In the genomic region with DNA sequence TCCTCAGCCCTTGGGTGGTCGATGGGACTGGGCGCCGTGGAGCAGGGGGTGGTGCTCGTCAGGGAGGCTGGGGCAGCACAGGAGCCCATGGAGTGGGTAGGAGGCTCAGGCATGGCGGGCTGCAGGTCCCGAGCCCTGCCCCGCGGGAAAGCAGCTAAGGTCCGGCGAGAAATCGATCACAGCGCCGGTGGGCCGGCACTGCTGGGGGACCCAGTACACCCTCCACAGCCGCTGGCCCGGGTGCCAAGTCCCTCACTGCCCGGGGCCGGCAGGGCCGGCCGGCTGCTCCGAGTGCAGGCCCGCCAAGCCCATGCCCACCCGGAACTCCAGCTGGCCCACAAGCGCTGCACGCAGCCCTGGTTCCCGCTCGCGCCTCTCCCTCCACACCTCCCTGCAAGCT, we compare ENCODE assay signal across 1 cellular context. TPM values are rescaled to one million over a fixed set of nuclear protein-coding genes. Genes with fewer than 3 reads are reported as not detected.
"Had no signal": no experiment of that assay in that cellular context is flagged by ENCODE, and none has a peak within 500 bp of the region (broad histone marks: within the 10 kb centered on the region; RNA-seq: fewer than 3 reads in every experiment).

No MANE protein-coding gene starts in this region.

RNA-seq across cellular contexts. Expression of gene CCBE1, which starts 16.9 kb away (rescaled TPM):
- total RNA-seq: G401 had no signal
